12 cellular contexts compared by ENCODE assay signal in the genomic region with DNA sequence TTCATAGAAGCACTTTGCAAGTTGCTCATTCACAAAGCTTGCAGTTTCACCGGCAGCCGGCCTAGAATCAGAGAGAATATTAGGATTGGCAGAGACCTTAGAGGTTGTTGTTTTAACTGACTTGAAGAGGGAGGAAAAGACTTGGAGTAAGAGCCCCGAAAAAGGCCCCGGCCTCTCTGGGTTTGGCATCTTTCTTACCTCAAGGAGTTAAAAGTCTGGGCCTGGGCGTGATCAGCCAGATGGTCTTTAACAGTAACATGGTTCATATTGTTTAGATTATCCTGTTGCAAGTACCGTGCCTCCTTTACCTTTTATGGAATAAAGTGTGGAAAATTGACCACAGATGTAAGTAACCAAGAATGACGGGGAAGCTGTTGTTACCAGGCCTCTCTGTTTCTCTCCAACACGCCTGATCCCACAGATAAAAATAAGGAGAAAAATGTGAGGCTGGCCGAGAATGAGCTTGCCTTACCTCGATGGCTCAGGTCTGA. TPM values are rescaled to one million over a fixed set of nuclear protein-coding genes. Genes with fewer than 3 reads are reported as not detected.
DNase-seq lines count a peak whose midpoint lies in the region; ATAC-seq and TF ChIP-seq lines count a peak whose summit lies in the region.
"Had no signal": no experiment of that assay in that cellular context is flagged by ENCODE, and none has a peak within 500 bp of the region (broad histone marks: within the 10 kb centered on the region; RNA-seq: fewer than 3 reads in every experiment).

No MANE protein-coding gene starts in this region.

- no peaks in the 10 kb centered on the region for H3F3A ChIP-seq in GM23338 (replicated peaks; ENCODE audit: low read depth)

- no peak overlapping the region for H2AFZ ChIP-seq in GM23338

- no peaks in the 10 kb centered on the region for H4K20me1 ChIP-seq in GM23338 (replicated peaks; ENCODE audit: insufficient read depth)

- intact Hi-C loops in breast epithelium (cut with DNase I; ENCODE audit: low total_unique reads), result no loop called here

- H3K9me2 ChIP-seq in GM23338 (ENCODE audit: insufficient read depth), result peaks cover 2% of the 10 kb centered on the region; the same call in 1 of the 2 replicates

- H3K27ac ChIP-seq in breast epithelium (peak overlapping the region; percentile 76 to 89), temporal lobe (ENCODE audit: low read depth, low read length) (peak overlapping the region; percentile 22), GM23338 (ENCODE audit: low read depth) (no peak overlapping the region)

- no peak overlapping the region for H3K4me2 ChIP-seq in GM23338

- TF ChIP-seq CTCF in breast epithelium (IDR thresholded peaks at IDR 0.05) (no peak), GM23338 (conservative IDR thresholded peaks at IDR 0.05; ENCODE audit: low read depth in 2 of 2) (no peak)

- ATAC-seq in GM23338, result no peak
- no peak for ATAC-seq in left lobe of liver
- no peak for ATAC-seq in HG03139 (IDR thresholded peaks at IDR 0.05; ENCODE audit: unreplicated experiment)
- ATAC-seq: naive thymus-derived CD8-positive, alpha-beta T cell had no signal

- peak; percentile 99 for DNase-seq in H4 (ENCODE audit: low spot score)
- no peak for DNase-seq in breast epithelium (ENCODE audit: low spot score in 2 of 2)
- peak; percentile 51 for DNase-seq in medulla oblongata (ENCODE audit: extremely low spot score)
- DNase-seq in NCI-H1694 (lab: John Stamatoyannopoulos, UW), result no peak
- no peak for DNase-seq in GM23338 (ENCODE audit: low spot score)
- DNase-seq in left lobe of liver (ENCODE audit: low spot score), result no peak
- DNase-seq: activated CD4-positive, alpha-beta T cell treated with anti-CD3 and anti-CD28 coated beads for 48 hours; naive thymus-derived CD8-positive, alpha-beta T cell; NCI-H187 treated with DMSO at 0.1 percent for 48 hours had no signal

- H3K27me3 Mint-ChIP-seq in GM23338 (ENCODE audit: insufficient read depth, low read depth, poor library complexity), result peaks cover 2% of the 10 kb centered on the region
- H3K27me3 Mint-ChIP-seq: activated naive CD4-positive, alpha-beta T cell treated with anti-CD3 and anti-CD28 coated beads, Interleukin-2, amount 50 U/mL, for 24 hours had no signal

- no peak overlapping the region for H3K27ac Mint-ChIP-seq in GM23338
- H3K27ac Mint-ChIP-seq: activated naive CD4-positive, alpha-beta T cell treated with anti-CD3 and anti-CD28 coated beads, Interleukin-2, amount 50 U/mL, for 24 hours; naive thymus-derived CD8-positive, alpha-beta T cell had no signal

- H3K9me3 ChIP-seq in breast epithelium, result no peaks in the 10 kb centered on the region

- H3K36me3 ChIP-seq in breast epithelium (no peaks in the 10 kb centered on the region), GM23338 (ENCODE audit: insufficient read depth) (no peaks in the 10 kb centered on the region)

- H3K36me3 Mint-ChIP-seq in GM23338 (ENCODE audit: low read depth), result no peaks in the 10 kb centered on the region; the same call in 2 of the 3 replicates
- H3K36me3 Mint-ChIP-seq: activated naive CD4-positive, alpha-beta T cell treated with anti-CD3 and anti-CD28 coated beads, Interleukin-2, amount 50 U/mL, for 24 hours; naive thymus-derived CD8-positive, alpha-beta T cell had no signal

- H3K4me3 Mint-ChIP-seq in GM23338, result no peak overlapping the region
- H3K4me3 Mint-ChIP-seq: activated naive CD4-positive, alpha-beta T cell treated with anti-CD3 and anti-CD28 coated beads, Interleukin-2, amount 50 U/mL, for 24 hours; naive thymus-derived CD8-positive, alpha-beta T cell had no signal

- H3K4me1 Mint-ChIP-seq in GM23338, result peaks cover 11% of the 10 kb centered on the region
- H3K4me1 Mint-ChIP-seq: activated naive CD4-positive, alpha-beta T cell treated with anti-CD3 and anti-CD28 coated beads, Interleukin-2, amount 50 U/mL, for 24 hours; naive thymus-derived CD8-positive, alpha-beta T cell had no signal

- TF ChIP-seq POLR2A in breast epithelium (IDR thresholded peaks at IDR 0.05), result no peak

- H3K79me2 ChIP-seq in GM23338 (replicated peaks; ENCODE audit: insufficient read depth), result no peaks in the 10 kb centered on the region

- H3K4me3 ChIP-seq in breast epithelium, result peak overlapping the region in 1 of 3 donors; percentile 4
- no peak overlapping the region for H3K4me3 ChIP-seq in GM23338

- H3K9me3 Mint-ChIP-seq in GM23338, result no peaks in the 10 kb centered on the region
- H3K9me3 Mint-ChIP-seq: activated naive CD4-positive, alpha-beta T cell treated with anti-CD3 and anti-CD28 coated beads, Interleukin-2, amount 50 U/mL, for 24 hours; naive thymus-derived CD8-positive, alpha-beta T cell had no signal

- peaks cover 0 to 28% of the 10 kb centered on the region in 2 donors for H3K4me1 ChIP-seq in breast epithelium
- no peaks in the 10 kb centered on the region for H3K4me1 ChIP-seq in GM23338 (ENCODE audit: insufficient read depth)

- H3K27me3 ChIP-seq in breast epithelium (no peaks in the 10 kb centered on the region), GM23338 (ENCODE audit: insufficient read depth) (no peaks in the 10 kb centered on the region)

TF ChIP-seq in GM23338, 12 proteins besides CTCF, POLR2A, EP300 and RAD21:
- TF ChIP-seq ETS1 (IDR thresholded peaks at IDR 0.05), result no peak
- TF ChIP-seq, protein P1, sequence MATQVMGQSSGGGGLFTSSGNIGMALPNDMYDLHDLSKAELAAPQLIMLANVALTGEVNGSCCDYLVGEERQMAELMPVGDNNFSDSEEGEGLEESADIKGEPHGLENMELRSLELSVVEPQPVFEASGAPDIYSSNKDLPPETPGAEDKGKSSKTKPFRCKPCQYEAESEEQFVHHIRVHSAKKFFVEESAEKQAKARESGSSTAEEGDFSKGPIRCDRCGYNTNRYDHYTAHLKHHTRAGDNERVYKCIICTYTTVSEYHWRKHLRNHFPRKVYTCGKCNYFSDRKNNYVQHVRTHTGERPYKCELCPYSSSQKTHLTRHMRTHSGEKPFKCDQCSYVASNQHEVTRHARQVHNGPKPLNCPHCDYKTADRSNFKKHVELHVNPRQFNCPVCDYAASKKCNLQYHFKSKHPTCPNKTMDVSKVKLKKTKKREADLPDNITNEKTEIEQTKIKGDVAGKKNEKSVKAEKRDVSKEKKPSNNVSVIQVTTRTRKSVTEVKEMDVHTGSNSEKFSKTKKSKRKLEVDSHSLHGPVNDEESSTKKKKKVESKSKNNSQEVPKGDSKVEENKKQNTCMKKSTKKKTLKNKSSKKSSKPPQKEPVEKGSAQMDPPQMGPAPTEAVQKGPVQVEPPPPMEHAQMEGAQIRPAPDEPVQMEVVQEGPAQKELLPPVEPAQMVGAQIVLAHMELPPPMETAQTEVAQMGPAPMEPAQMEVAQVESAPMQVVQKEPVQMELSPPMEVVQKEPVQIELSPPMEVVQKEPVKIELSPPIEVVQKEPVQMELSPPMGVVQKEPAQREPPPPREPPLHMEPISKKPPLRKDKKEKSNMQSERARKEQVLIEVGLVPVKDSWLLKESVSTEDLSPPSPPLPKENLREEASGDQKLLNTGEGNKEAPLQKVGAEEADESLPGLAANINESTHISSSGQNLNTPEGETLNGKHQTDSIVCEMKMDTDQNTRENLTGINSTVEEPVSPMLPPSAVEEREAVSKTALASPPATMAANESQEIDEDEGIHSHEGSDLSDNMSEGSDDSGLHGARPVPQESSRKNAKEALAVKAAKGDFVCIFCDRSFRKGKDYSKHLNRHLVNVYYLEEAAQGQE (IDR thresholded peaks at IDR 0.05; ENCODE audit: unreplicated experiment), result no peak

RNA-seq across cellular contexts. Expression of gene PARVA, which starts 56.2 kb away (rescaled TPM):
- total RNA-seq in H4 (2014; rRNA removed; shearing (Covaris generic)), result 36.0 and 37.1 TPM in 2 replicates
- total RNA-seq in breast epithelium (100 to 1,000 TPM in 1 of 3 donors, 10 to 100 TPM in 2; 50.5 to 109 (median 60.4) TPM), temporal lobe (4.2 TPM), left lobe of liver (22.4 TPM)
- total RNA-seq in GM23338 (2014; rRNA removed; shearing (Covaris generic)), result 6.9 and 7.6 TPM in 2 replicates
- polyA plus RNA-seq in GM23338 (2016; fragmentation: Nextera tagmentation; extraction: Ambion mirVana), result 5.1 and 5.8 TPM in 2 replicates

Comparison
In these comparisons a context has a peak if more than half of its experiments do, and no peak if none do; other contexts are left out.
1. DNase-seq: peak in H4 (single experiment) and medulla oblongata (single experiment); none in breast epithelium (0 of 2), NCI-H1694 (single experiment), GM23338 (single experiment) and left lobe of liver (single experiment).